Comparison of ENCODE assay signal across 22 cellular contexts in genomic region chr6:84358581-84358980, GRCh38.
"Had no signal": no experiment of that assay in that cellular context is flagged by ENCODE, and none has a peak within 500 bp of the region (broad histone marks: within the 10 kb centered on the region; RNA-seq: fewer than 3 reads in every experiment).

No MANE protein-coding gene starts in this region.

- H3K36me3 ChIP-seq: MG63, SJCRH30 had no signal

- DNase-seq: KBM-7, MG63, NCI-H1092, NCI-H1105 treated with DMSO at 0.1 percent for 48 hours, NCI-H1417 treated with DMSO at 0.1 percent for 48 hours, NCI-H146, NCI-H1694 treated with DMSO at 0.1 percent for 48 hours, NCI-H1930, NCI-H2081, NCI-H2107, NCI-H2171, NCI-H226, NCI-H446, NCI-H510A, NCI-H524 treated with DMSO at 0.1 percent for 48 hours, NCI-H69, NCI-H774, PC-3, SHP77 treated with DMSO at 0.1 percent for 48 hours, SJCRH30 had no signal

- H3K27ac ChIP-seq: HL-60, SJCRH30, SK-N-MC had no signal

- H3K27me3 ChIP-seq: MG63, SJCRH30 had no signal

- H3K9me3 ChIP-seq: MG63, SJCRH30 had no signal

- H3K4me3 ChIP-seq: MG63, SJCRH30, SK-N-MC had no signal
